In genomic region chr9:128828267-128828666, GRCh38 we compare ENCODE assay signal across 9 cellular contexts. TPM values are rescaled to one million over a fixed set of nuclear protein-coding genes. Genes with fewer than 3 reads are reported as not detected.
DNase-seq lines count a peak whose midpoint lies in the region; ATAC-seq and TF ChIP-seq lines count a peak whose summit lies in the region.
"Had no signal": no experiment of that assay in that cellular context is flagged by ENCODE, and none has a peak within 500 bp of the region (broad histone marks: within the 10 kb centered on the region; RNA-seq: fewer than 3 reads in every experiment).

No MANE protein-coding gene starts in this region.

- H3K27me3 ChIP-seq in AG04450 (ENCODE audit: control insufficient read depth, insufficient read depth, low read length) (no peaks in the 10 kb centered on the region), GM23248 (replicated peaks; ENCODE audit: insufficient read depth) (no peaks in the 10 kb centered on the region)
- H3K27me3 ChIP-seq: right atrium auricular region had no signal

- H3K4me1 Mint-ChIP-seq in activated B cell treated with CpG ODN at 0.5 μM for 24 hours = peaks cover 22% of the 10 kb centered on the region
- peaks cover 27 to 33% of the 10 kb centered on the region in 2 donors for H3K4me1 Mint-ChIP-seq in immature natural killer cell

- no peaks in the 10 kb centered on the region for H3K9me2 ChIP-seq in GM23248 (ENCODE audit: insufficient read depth)

- CTCF ChIA-PET in AG04450 (lab: Charles Lee) = interaction anchor here (3.0 kb wide), 1 partner anchor 10 kb away, joined by 24 read pairs; the partner anchor contains the start of gene ENDOG
- CTCF ChIA-PET in activated B cell treated with CpG ODN at 0.5 μM for 24 hours (lab: Charles Lee) = interaction anchor here (1.5 kb wide), 1 partner anchor 10 kb away, joined by 5 read pairs; the partner anchor contains the start of gene ENDOG

- H3K27me3 Mint-ChIP-seq in activated B cell treated with CpG ODN at 0.5 μM for 24 hours (no peaks in the 10 kb centered on the region), immature natural killer cell (ENCODE audit: low read depth in 3 of 3) (peaks cover 2 to 7% (median 2%) of the 10 kb centered on the region in 3 donors)

- H3K4me3 ChIP-seq in AG04450 (ENCODE audit: low read depth, low read length) (peak overlapping the region; percentile 87), GM23248 (peak overlapping the region; percentile 90), coronary artery (no peak overlapping the region)

- no peaks in the 10 kb centered on the region for H4K20me1 ChIP-seq in GM23248 (ENCODE audit: insufficient read depth)

- peak overlapping the region; percentile 24 for H3K27ac Mint-ChIP-seq in activated B cell treated with CpG ODN at 0.5 μM for 24 hours
- H3K27ac Mint-ChIP-seq in immature natural killer cell = peak overlapping the region; percentile 82 to 98 (median 91)

- H3K4me3 Mint-ChIP-seq in activated B cell treated with CpG ODN at 0.5 μM for 24 hours (peak overlapping the region; percentile 94), immature natural killer cell (peak overlapping the region; percentile 90 to 99 (median 97))

- H3K27ac ChIP-seq in AG04450 (ENCODE audit: low read depth, low read length) (no peak overlapping the region), GM23248 (no peak overlapping the region), coronary artery (no peak overlapping the region)

- no peak for ATAC-seq in activated B cell treated with CpG ODN at 0.5 μM for 24 hours (ENCODE audit: low read depth)

- no peaks in the 10 kb centered on the region; the same call in 1 of the 2 replicates for H3K9me3 ChIP-seq in AG04450 (ENCODE audit: control insufficient read depth, insufficient read depth, low read length)
- no peaks in the 10 kb centered on the region for H3K9me3 ChIP-seq in GM23248 (ENCODE audit: low read depth)
- H3K9me3 ChIP-seq: right atrium auricular region had no signal

- POLR2A ChIA-PET in AG04450 (lab: Yijun Ruan, JAX) (interaction anchor here (0.5 kb wide), 1 partner anchor 148 kb away, joined by 5 read pairs; no protein-coding TSS in a partner anchor), activated B cell treated with CpG ODN at 0.5 μM for 24 hours (lab: Charles Lee) (interaction anchor here (0.8 kb wide), 1 partner anchor 10 kb away, joined by 7 read pairs; the partner anchor contains the start of gene ENDOG)

- peaks cover 17% of the 10 kb centered on the region for H3K79me2 ChIP-seq in GM23248 (ENCODE audit: insufficient read depth)

- WGBS in GM23248 (ENCODE audit: low coverage in 1 of 2, low lambda C conversion rate in 2 of 2, missing lambda C conversion rate in 2 of 2), 2 experiments = 92 to 97% methylated on average over 8 of the region's 8 CpGs

- intact Hi-C loops in activated B cell treated with CpG ODN at 0.5 μM for 24 hours (cut with micrococcal nuclease) = no loop called here

- in situ Hi-C loops in GM23248 (cut with MboI) = no loop called here

- peaks cover 41% of the 10 kb centered on the region for H3K36me3 Mint-ChIP-seq in activated B cell treated with CpG ODN at 0.5 μM for 24 hours (ENCODE audit: low read depth)
- H3K36me3 Mint-ChIP-seq in immature natural killer cell = peaks cover 0 to 8% (median 4%) of the 10 kb centered on the region in 3 donors

- TF ChIP-seq CTCF in AG04450 (IDR thresholded peaks at IDR 0.05; ENCODE audit: low read depth, low read length) = no peak
- no peak for TF ChIP-seq CTCF in activated B cell treated with CpG ODN at 0.5 μM for 24 hours (IDR thresholded peaks at IDR 0.05)
- TF ChIP-seq CTCF in coronary artery (IDR thresholded peaks at IDR 0.05) = no peak

- no peaks in the 10 kb centered on the region for H3K9me3 Mint-ChIP-seq in activated B cell treated with CpG ODN at 0.5 μM for 24 hours
- H3K9me3 Mint-ChIP-seq in immature natural killer cell = no peaks in the 10 kb centered on the region

- no peaks in the 10 kb centered on the region for H3F3A ChIP-seq in GM23248 (ENCODE audit: insufficient read depth)

- no peak overlapping the region for H2AFZ ChIP-seq in GM23248

- no peaks in the 10 kb centered on the region for H3K36me3 ChIP-seq in GM23248 (ENCODE audit: low read depth)

- H3K4me2 ChIP-seq in GM23248 (ENCODE audit: unreplicated experiment) = peak overlapping the region; percentile 93

- DNase-seq in AG04450 (ENCODE audit: low read depth, low spot score) (no peak), GM23248 (no peak), activated B cell treated with CpG ODN at 0.5 μM for 24 hours (no peak), immature natural killer cell (no peak), T-helper 9 cell (no peak), coronary artery (ENCODE audit: low spot score) (no peak), pons (ENCODE audit: low spot score) (no peak), NCI-H1417 (lab: John Stamatoyannopoulos, UW) (no peak)

- H3K9ac ChIP-seq in GM23248 = no peak overlapping the region

- H3K4me1 ChIP-seq in GM23248 (ENCODE audit: insufficient read depth) = peaks cover 5% of the 10 kb centered on the region; the same call in 1 of the 2 replicates

RNA-seq across cellular contexts. Expression of gene SPOUT1, which starts 1.3 kb away (rescaled TPM):
- polyA plus RNA-seq in AG04450 (2011; rRNA removed) = 19.1 and 24.7 TPM in 2 replicates
- polyA minus RNA-seq in AG04450 (2011; rRNA and poly(A)+ RNA removed) = 53.7 and 94.3 TPM in 2 replicates
- total RNA-seq in GM23248 (2014; rRNA removed; shearing (Covaris generic)) = 15.9 and 53.0 TPM in 2 replicates
- 43.0 and 46.4 TPM in 2 replicates for polyA plus RNA-seq in GM23248 (2016; fragmentation: Nextera tagmentation; extraction: Ambion mirVana)
- 78.9 and 79.1 TPM in 2 replicates for total RNA-seq in activated B cell treated with CpG ODN at 0.5 μM for 24 hours
- polyA plus RNA-seq in immature natural killer cell = 10 to 100 TPM; 54.2 to 82.1 (median 64.7) TPM

RNA-seq across cellular contexts. Expression of gene ENDOG, which starts 10.0 kb away (rescaled TPM):
- polyA plus RNA-seq in AG04450 (2011; rRNA removed) (6.3 and 7.8 TPM in 2 replicates), GM23248 (2016; fragmentation: Nextera tagmentation; extraction: Ambion mirVana) (21.3 and 21.4 TPM in 2 replicates), immature natural killer cell (10 to 100 TPM; 18.4 to 34.0 (median 24.7) TPM)
- 4.9 and 6.5 TPM in 2 replicates for polyA minus RNA-seq in AG04450 (2011; rRNA and poly(A)+ RNA removed)
- total RNA-seq in GM23248 (2014; rRNA removed; shearing (Covaris generic)) = 11.6 and 26.7 TPM in 2 replicates
- total RNA-seq in activated B cell treated with CpG ODN at 0.5 μM for 24 hours = 14.6 and 16.9 TPM in 2 replicates

RNA-seq across cellular contexts. Expression of gene TBC1D13, which starts 41.2 kb away (rescaled TPM):
- polyA plus RNA-seq in AG04450 (2011; rRNA removed) = 25.7 and 27.4 TPM in 2 replicates
- 21.7 and 25.2 TPM in 2 replicates for polyA minus RNA-seq in AG04450 (2011; rRNA and poly(A)+ RNA removed)
- 15.7 and 17.3 TPM in 2 replicates for total RNA-seq in GM23248 (2014; rRNA removed; shearing (Covaris generic))
- polyA plus RNA-seq in GM23248 (2016; fragmentation: Nextera tagmentation; extraction: Ambion mirVana) = 21.9 and 25.3 TPM in 2 replicates
- total RNA-seq in activated B cell treated with CpG ODN at 0.5 μM for 24 hours = 21.5 and 26.4 TPM in 2 replicates
- 10 to 100 TPM; 16.4 to 30.7 (median 19.4) TPM for polyA plus RNA-seq in immature natural killer cell

RNA-seq across cellular contexts. Expression of gene KYAT1, which starts 53.5 kb away (rescaled TPM):
- polyA plus RNA-seq in AG04450 (2011; rRNA removed) (5.2 and 7.0 TPM in 2 replicates), GM23248 (2016; fragmentation: Nextera tagmentation; extraction: Ambion mirVana) (4.4 and 5.5 TPM in 2 replicates), immature natural killer cell (10 to 100 TPM in 1 of 3 donors, 1 to 10 TPM in 2; 9.6 to 10.1 (median 10.0) TPM)
- polyA minus RNA-seq in AG04450 (2011; rRNA and poly(A)+ RNA removed) = 3.1 and 6.4 TPM in 2 replicates
- 5.1 and 5.8 TPM in 2 replicates for total RNA-seq in GM23248 (2014; rRNA removed; shearing (Covaris generic))
- total RNA-seq in activated B cell treated with CpG ODN at 0.5 μM for 24 hours = 2.0 and 4.3 TPM in 2 replicates

RNA-seq across cellular contexts. Expression of gene LRRC8A, which starts 53.7 kb away (rescaled TPM):
- polyA plus RNA-seq in AG04450 (2011; rRNA removed) (25.3 and 31.7 TPM in 2 replicates), GM23248 (2016; fragmentation: Nextera tagmentation; extraction: Ambion mirVana) (35.6 and 36.5 TPM in 2 replicates), immature natural killer cell (10 to 100 TPM; 29.3 to 98.2 (median 34.6) TPM)
- 33.8 and 45.7 TPM in 2 replicates for polyA minus RNA-seq in AG04450 (2011; rRNA and poly(A)+ RNA removed)
- 35.2 and 37.9 TPM in 2 replicates for total RNA-seq in GM23248 (2014; rRNA removed; shearing (Covaris generic))
- total RNA-seq in activated B cell treated with CpG ODN at 0.5 μM for 24 hours = 9.0 and 10.4 TPM in 2 replicates
